In the genomic region with DNA sequence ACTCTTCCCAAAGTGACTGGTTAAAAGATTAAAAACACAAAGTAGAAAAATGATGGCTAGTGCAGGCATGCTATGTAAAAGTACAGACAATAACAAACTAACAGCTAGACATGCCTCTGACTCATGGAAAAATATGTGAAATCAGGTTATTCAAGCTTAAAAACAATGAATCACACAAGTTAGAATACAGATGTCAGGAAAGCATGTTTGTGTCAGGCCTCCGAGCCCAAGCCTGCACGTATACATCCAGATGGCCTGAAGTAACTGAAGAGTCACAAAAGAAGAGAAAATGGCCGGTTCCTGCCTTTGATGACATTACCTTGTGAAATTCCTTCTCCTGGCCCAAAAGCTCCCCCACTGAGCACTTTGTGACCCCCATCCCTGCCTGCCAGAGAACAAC, we compare ENCODE assay signal across 12 cellular contexts.
DNase-seq lines count a peak whose midpoint lies in the region; ATAC-seq, FAIRE-seq and TF ChIP-seq lines count a peak whose summit lies in the region.
"Had no signal": no experiment of that assay in that cellular context is flagged by ENCODE, and none has a peak within 500 bp of the region (broad histone marks: within the 10 kb centered on the region; RNA-seq: fewer than 3 reads in every experiment).

No MANE protein-coding gene starts in this region.

- TF ChIP-seq CTCF in keratinocyte (optimal IDR thresholded peaks at IDR 0.05 in 1 of 3, IDR thresholded peaks at IDR 0.05 in 1 of 3, conservative IDR thresholded peaks at IDR 0.05 in 1 of 3; ENCODE audit: extremely low read depth in 1 of 3, insufficient read depth in 2 of 3, low read length in 3 of 3), result no peak

- H3K27ac ChIP-seq in keratinocyte (ENCODE audit: control insufficient read depth, insufficient read depth, low read length), result peak overlapping the region; percentile 92
- H3K27ac ChIP-seq: KMS-11 had no signal

- DNase-seq in stimulated activated CD4-positive, alpha-beta T cell treated with anti-CD3 and anti-CD28 coated beads, Interleukin-4, amount 100 ng/mL, for 24 hours, result peak; percentile 4
- DNase-seq in stimulated activated CD4-positive, alpha-beta T cell treated with anti-CD3 and anti-CD28 coated beads, Interleukin-4, amount 100 ng/mL, for 4 hours, result no peak
- DNase-seq in brain pericyte (ENCODE audit: low read depth, low spot score) (peak; percentile 67), keratinocyte (ENCODE audit: low read depth, low spot score) (peak; percentile 71), iPS-NIHi7 (ENCODE audit: extremely low spot score) (no peak), D341Med (ENCODE audit: low spot score) (no peak)
- DNase-seq in activated CD4-positive, CD25-positive, alpha-beta regulatory T cell (lab: John Stamatoyannopoulos, UW), result no peak
- DNase-seq: CD8-positive, alpha-beta T cell; effector memory CD4-positive, alpha-beta T cell; naive B cell had no signal

- dilution Hi-C loops in keratinocyte (cut with MboI; ENCODE audit: extremely low pct_ligation_motif_present, low sequenced_read_pairs), result no loop called here

- H3K4me2 ChIP-seq in keratinocyte (ENCODE audit: control insufficient read depth, extremely low read depth, insufficient read depth, low read depth, low read length), result peak overlapping the region; percentile 76
- H3K4me2 ChIP-seq: KMS-11 had no signal

- peak; percentile 87 for FAIRE-seq in keratinocyte (lab: Jason Lieb, UNC)

- H3K27me3 ChIP-seq in keratinocyte (ENCODE audit: control insufficient read depth, extremely low read depth, insufficient read depth, low read length), result no peaks in the 10 kb centered on the region

- peak overlapping the region; percentile 58 for H3K9ac ChIP-seq in keratinocyte (ENCODE audit: control insufficient read depth, extremely low read depth, insufficient read depth, low read length)
- H3K9ac ChIP-seq: KMS-11 had no signal

- no peaks in the 10 kb centered on the region for H3K9me1 ChIP-seq in keratinocyte (ENCODE audit: control insufficient read depth, extremely low read depth, insufficient read depth, low read length)

- ATAC-seq in GM21367 (IDR thresholded peaks at IDR 0.05; ENCODE audit: unreplicated experiment), result no peak
- ATAC-seq: CD8-positive, alpha-beta T cell had no signal

- H2AFZ ChIP-seq in keratinocyte (ENCODE audit: control insufficient read depth, low read length), result peak overlapping the region; percentile 73

- H3K9me3 ChIP-seq in keratinocyte (ENCODE audit: control insufficient read depth, low read depth, low read length), result peaks cover 5% of the 10 kb centered on the region

- H3K36me3 ChIP-seq in keratinocyte (ENCODE audit: control insufficient read depth in 2 of 2, extremely low read depth in 1 of 2, insufficient read depth in 2 of 2, low read length in 2 of 2), result no peaks in the 10 kb centered on the region

- H4K20me1 ChIP-seq in keratinocyte (ENCODE audit: control insufficient read depth, extremely low read depth, insufficient read depth, low read length), result no peaks in the 10 kb centered on the region

- H3K79me2 ChIP-seq in keratinocyte (ENCODE audit: control insufficient read depth, insufficient read depth, low read length), result no peaks in the 10 kb centered on the region

- H3K4me3 ChIP-seq in keratinocyte (ENCODE audit: control insufficient read depth in 2 of 3, extremely low read depth in 1 of 3, insufficient read depth in 2 of 3, low read depth in 1 of 3, low read length in 3 of 3), result peak overlapping the region in 2 of 3 experiments; percentile 32 to 33

- peaks cover 23% of the 10 kb centered on the region for H3K4me1 ChIP-seq in keratinocyte (ENCODE audit: control insufficient read depth, extremely low read depth, insufficient read depth, low read length)

Comparison
In these comparisons a context has a peak if more than half of its experiments do, and no peak if none do; other contexts are left out.
1. DNase-seq: peak in stimulated activated CD4-positive, alpha-beta T cell treated with anti-CD3 and anti-CD28 coated beads, Interleukin-4, amount 100 ng/mL, for 24 hours (single experiment), brain pericyte (single experiment) and keratinocyte (single experiment); none in stimulated activated CD4-positive, alpha-beta T cell treated with anti-CD3 and anti-CD28 coated beads, Interleukin-4, amount 100 ng/mL, for 4 hours (0 of 2), iPS-NIHi7 (single experiment), D341Med (single experiment) and activated CD4-positive, CD25-positive, alpha-beta regulatory T cell (0 of 4).